In the genomic region with DNA sequence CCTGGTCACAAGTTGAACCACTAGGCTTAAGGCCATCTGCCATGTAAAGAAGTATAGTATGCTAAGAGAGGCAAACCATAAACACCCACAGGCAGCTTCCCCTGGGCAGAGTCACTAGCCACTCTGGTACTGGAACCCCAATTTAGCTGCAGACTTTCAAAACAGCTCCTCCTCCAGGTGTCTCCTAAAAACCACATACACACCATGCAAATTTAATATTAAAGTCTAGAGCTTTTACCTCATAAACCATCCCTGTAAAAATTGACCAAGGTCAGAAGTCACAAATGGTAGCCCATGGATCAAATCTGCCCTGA, we compare ENCODE assay signal across 12 cellular contexts.
"Had no signal": no experiment of that assay in that cellular context is flagged by ENCODE, and none has a peak within 500 bp of the region (broad histone marks: within the 10 kb centered on the region; RNA-seq: fewer than 3 reads in every experiment).

No MANE protein-coding gene starts in this region.

- DNase-seq: activated CD4-positive, alpha-beta T cell treated with anti-CD3 and anti-CD28 coated beads for 1 hour; activated CD4-positive, alpha-beta T cell treated with anti-CD3 and anti-CD28 coated beads, Interleukin-2, amount 50 U/mL, for 4 hours; activated effector memory CD4-positive, alpha-beta T cell treated with Interleukin-2 at 50 U/mL for 16 hours; activated T-cell treated with anti-CD3 and anti-CD28 coated beads, Interleukin-2, amount 50 U/mL, for 24 hours; left colon; lower lobe of right lung; nephron progenitor cell; occipital lobe; stimulated activated CD4-positive, alpha-beta T cell treated with anti-CD3 and anti-CD28 coated beads, Interleukin-15, amount 100 ng/mL, for 24 hours; stimulated activated CD4-positive, alpha-beta T cell treated with anti-CD3 and anti-CD28 coated beads, Interleukin-4, amount 100 ng/mL, for 1 hour; stimulated activated naive B cell treated with anti-CD40 and anti-IgM and Interleukin-4, amounts not matched to agents 10 μg/mL and 1 μg/mL and 100 μg/mL, for 72 hours; tibial artery had no signal

- ATAC-seq: left colon, lower lobe of right lung had no signal
